In the genomic region with DNA sequence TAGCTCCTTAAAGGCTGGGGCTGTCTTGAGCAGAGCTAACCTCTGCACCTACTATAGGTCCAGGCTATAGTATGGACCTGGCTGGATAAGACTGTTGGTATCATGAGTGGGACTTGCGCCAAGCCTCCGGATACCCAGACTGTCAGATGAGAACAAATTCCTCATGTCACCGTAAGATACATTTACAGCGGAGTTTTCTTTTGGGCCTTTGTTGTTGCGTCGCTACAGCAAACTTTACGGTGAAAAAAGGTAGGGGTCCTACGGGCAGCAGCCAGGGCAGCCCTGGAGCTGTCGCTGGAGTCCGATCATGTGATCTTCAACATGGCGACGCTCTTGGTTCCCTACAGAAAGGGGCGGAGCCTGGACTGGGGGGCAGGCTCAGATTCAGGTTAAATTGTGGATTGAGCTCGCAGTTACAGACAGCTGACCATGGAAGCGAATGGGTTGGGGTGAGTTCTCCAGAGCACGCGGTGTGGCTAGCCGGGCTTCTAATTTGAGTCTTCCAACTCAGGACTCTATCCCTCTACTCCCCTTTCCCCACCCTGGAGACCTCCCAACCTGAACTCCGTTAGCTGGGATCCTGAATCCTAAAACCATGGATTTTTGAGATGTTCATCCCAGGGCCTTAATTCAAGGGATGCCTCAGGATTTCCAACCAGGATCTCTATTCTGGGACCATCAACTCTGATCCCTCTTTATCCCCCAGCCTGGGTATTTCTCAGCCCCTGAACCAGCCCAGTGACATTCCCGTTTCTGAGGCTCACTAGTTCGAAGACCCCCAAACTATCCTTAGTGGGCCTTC, we compare ENCODE assay signal across 8 cellular contexts. TPM values are rescaled to one million over a fixed set of nuclear protein-coding genes. Genes with fewer than 3 reads are reported as not detected.
DNase-seq lines count a peak whose midpoint lies in the region; ATAC-seq, FAIRE-seq and TF ChIP-seq lines count a peak whose summit lies in the region.

A gene (plus strand): TSS at position 418 of the 802 bp plus-strand sequence. CDS start 12 bp downstream, at position 430.

- H3K36me3 ChIP-seq in esophagus squamous epithelium: peaks cover 20 to 57% (median 32%) of the 10 kb centered on the region in 3 donors

- TF ChIP-seq CTCF in esophagus squamous epithelium (IDR thresholded peaks at IDR 0.05): peak in 2 of 6 experiments; percentile 3 to 38

- TF ChIP-seq POLR2A in esophagus squamous epithelium (IDR thresholded peaks at IDR 0.05): peak in 1 of 4 donors; percentile 37

- peak within 1 kb of the TSS; percentile 79 to 84 for H3K4me3 Mint-ChIP-seq in activated T-cell treated with anti-CD3 and anti-CD28 coated beads, Interleukin-2, amount 50 U/mL, for 72 hours

- H3K4me1 Mint-ChIP-seq in activated T-cell treated with anti-CD3 and anti-CD28 coated beads, Interleukin-2, amount 50 U/mL, for 72 hours (ENCODE audit: low read depth): peaks cover 45% of the 10 kb centered on the region

- peak; percentile 55 for ATAC-seq in GM21723 (IDR thresholded peaks at IDR 0.05; ENCODE audit: unreplicated experiment)
- ATAC-seq in activated T-cell treated with anti-CD3 and anti-CD28 coated beads, Interleukin-2, amount 50 U/mL, for 72 hours (replicated peaks in 1 of 2): peak; percentile 76 to 80

- DNase-seq in DMS114 treated with DMSO at 0.1 percent for 48 hours (lab: John Stamatoyannopoulos, UW; ENCODE audit: unreplicated experiment) (peak; percentile 97), KG1 (lab: John Stamatoyannopoulos, UW) (peak; percentile 89), RCC 7860 (ENCODE audit: low spot score) (peak; percentile 95), esophagus squamous epithelium (lab: John Stamatoyannopoulos, UW) (peak; percentile 54), myocyte (ENCODE audit: low read depth) (peak; percentile 97)
- DNase-seq in activated T-cell treated with anti-CD3 and anti-CD28 coated beads, Interleukin-2, amount 50 U/mL, for 72 hours: peak; percentile 92 to 95
- peak; percentile 74 to 89 for DNase-seq in stimulated activated CD8-positive, alpha-beta memory T cell treated with anti-CD3 and anti-CD28 coated beads, Interleukin-7, amount 100 ng/mL, for 48 hours (ENCODE audit: extremely low read depth in 1 of 2, low read depth in 1 of 2)

- 0 to 1% methylated on average over 15 to 18 of the region's 21 CpGs for WGBS in esophagus squamous epithelium, 2 donors

- H3K27ac Mint-ChIP-seq in activated T-cell treated with anti-CD3 and anti-CD28 coated beads, Interleukin-2, amount 50 U/mL, for 72 hours: peak within 1 kb of the TSS; percentile 67

- H3K4me1 ChIP-seq in esophagus squamous epithelium: peaks cover 27 to 58% (median 36%) of the 10 kb centered on the region in 3 donors

- peaks cover 0 to 3% of the 10 kb centered on the region in 2 donors for H3K36me3 Mint-ChIP-seq in activated T-cell treated with anti-CD3 and anti-CD28 coated beads, Interleukin-2, amount 50 U/mL, for 72 hours (ENCODE audit: insufficient read depth in 2 of 2)

- H3K27ac ChIP-seq in esophagus squamous epithelium: peak within 1 kb of the TSS; percentile 80 to 93 (median 82)

- peak; percentile 89 for FAIRE-seq in RCC 7860 (lab: Jason Lieb, UNC)

- H3K27me3 Mint-ChIP-seq in activated T-cell treated with anti-CD3 and anti-CD28 coated beads, Interleukin-2, amount 50 U/mL, for 72 hours (ENCODE audit: low read depth): no peaks in the 10 kb centered on the region

- intact Hi-C loops in esophagus squamous epithelium (cut with DNase I): loop anchor here (5.0 to 10.0 kb wide), 3 partner anchors 167 to 480 kb away; a partner anchor contains a TSS

- H3K27me3 ChIP-seq in esophagus squamous epithelium: no peaks in the 10 kb centered on the region

- H3K9me3 Mint-ChIP-seq in activated T-cell treated with anti-CD3 and anti-CD28 coated beads, Interleukin-2, amount 50 U/mL, for 72 hours: no peaks in the 10 kb centered on the region

- no peaks in the 10 kb centered on the region for H3K9me3 ChIP-seq in esophagus squamous epithelium

- peak within 1 kb of the TSS; percentile 77 to 99 (median 94) for H3K4me3 ChIP-seq in esophagus squamous epithelium

RNA-seq across cellular contexts. Expression of the gene that starts here (rescaled TPM):
- 10 to 100 TPM; 65.6 to 75.6 TPM for total RNA-seq in activated T-cell treated with anti-CD3 and anti-CD28 coated beads, Interleukin-2, amount 50 U/mL, for 72 hours
- total RNA-seq in esophagus squamous epithelium: 10 to 100 TPM; 26.8 to 57.8 (median 36.7) TPM
- total RNA-seq in myocyte: 80.8 and 87.2 TPM in 2 replicates
- polyA plus RNA-seq in myocyte (2012): 153 TPM

Comparison
In these comparisons a context has a peak if more than half of its experiments do, and no peak if none do; other contexts are left out.
1. Peak in every context shown above with its lines: DNase-seq, ATAC-seq, H3K4me3 ChIP-seq and H3K27ac ChIP-seq.